ENCODE assay signal across 10 cellular contexts in genomic region chr2:70888389-70888924, GRCh38. TPM values are rescaled to one million over a fixed set of nuclear protein-coding genes. Genes with fewer than 3 reads are reported as not detected.
DNase-seq lines count a peak whose midpoint lies in the region; ATAC-seq and TF ChIP-seq lines count a peak whose summit lies in the region.
"Had no signal": no experiment of that assay in that cellular context is flagged by ENCODE, and none has a peak within 500 bp of the region (broad histone marks: within the 10 kb centered on the region; RNA-seq: fewer than 3 reads in every experiment).

No MANE protein-coding gene starts in this region.

- no peaks in the 10 kb centered on the region for H3K36me3 Mint-ChIP-seq in CD4-positive, CD25-positive, alpha-beta regulatory T cell
- H3K36me3 Mint-ChIP-seq in chondrocyte (ENCODE audit: low read depth) (peaks cover 1% of the 10 kb centered on the region), nephron (ENCODE audit: low read depth) (no peaks in the 10 kb centered on the region)

- H3K4me1 ChIP-seq in CD4-positive, CD25-positive, alpha-beta regulatory T cell (ENCODE audit: control insufficient read depth, insufficient read depth, low read length, poor library complexity, severe bottlenecking) = peaks cover 24% of the 10 kb centered on the region
- H3K4me1 ChIP-seq in HUES48 (ENCODE audit: control insufficient read depth, insufficient read depth, low read length) = peaks cover 17% of the 10 kb centered on the region

- H3K27ac ChIP-seq in CD4-positive, CD25-positive, alpha-beta regulatory T cell (ENCODE audit: insufficient read depth, low read length, poor library complexity, severe bottlenecking) = no peak overlapping the region
- H3K27ac ChIP-seq in HUES48 (ENCODE audit: low read depth, low read length) = no peak overlapping the region

- peaks cover 78% of the 10 kb centered on the region for H3K27me3 Mint-ChIP-seq in CD4-positive, CD25-positive, alpha-beta regulatory T cell
- H3K27me3 Mint-ChIP-seq in chondrocyte (ENCODE audit: low read depth) (peaks cover 75% of the 10 kb centered on the region), nephron (ENCODE audit: low read depth) (peaks cover 100% of the 10 kb centered on the region)

- no peaks in the 10 kb centered on the region for H3K36me3 ChIP-seq in CD4-positive, CD25-positive, alpha-beta regulatory T cell (ENCODE audit: control insufficient read depth, insufficient read depth, low read length)
- no peaks in the 10 kb centered on the region for H3K36me3 ChIP-seq in HUES48 (ENCODE audit: control insufficient read depth, insufficient read depth, low read length)

- peaks cover 7 to 25% (median 14%) of the 10 kb centered on the region in 4 donors for H3K4me1 Mint-ChIP-seq in CD4-positive, CD25-positive, alpha-beta regulatory T cell
- H3K4me1 Mint-ChIP-seq in chondrocyte (ENCODE audit: low read depth) (peaks cover 26% of the 10 kb centered on the region), nephron (peaks cover 35% of the 10 kb centered on the region)

- H3K4me3 Mint-ChIP-seq in CD4-positive, CD25-positive, alpha-beta regulatory T cell = peak overlapping the region; percentile 58 to 72 (median 68)
- H3K4me3 Mint-ChIP-seq in chondrocyte (ENCODE audit: unreplicated experiment) = peak overlapping the region; percentile 74
- H3K4me3 Mint-ChIP-seq in nephron = peak overlapping the region; percentile 72 to 78 (median 78)

- no peak overlapping the region for H3K9ac ChIP-seq in HUES48 (ENCODE audit: low read depth, low read length)

- TF ChIP-seq CTCF in chondrocyte (IDR thresholded peaks at IDR 0.05) = no peak
- TF ChIP-seq CTCF in nephron (IDR thresholded peaks at IDR 0.05; ENCODE audit: unreplicated experiment in 3 of 3) = no peak

- H3K4me3 ChIP-seq in CD4-positive, CD25-positive, alpha-beta regulatory T cell (ENCODE audit: low read depth, low read length) = no peak overlapping the region
- H3K4me3 ChIP-seq in HUES48 (ENCODE audit: low read depth, low read length) = peak overlapping the region; percentile 47

- H3K27ac Mint-ChIP-seq in CD4-positive, CD25-positive, alpha-beta regulatory T cell = no peak overlapping the region
- no peak overlapping the region for H3K27ac Mint-ChIP-seq in chondrocyte (ENCODE audit: unreplicated experiment)
- no peak overlapping the region for H3K27ac Mint-ChIP-seq in nephron

- ATAC-seq in CD4-positive, CD25-positive, alpha-beta regulatory T cell (ENCODE audit: low read depth in 2 of 2) = no peak
- no peak for ATAC-seq in HG03354 (IDR thresholded peaks at IDR 0.05; ENCODE audit: poor library complexity, severe bottlenecking, unreplicated experiment)

- H3K9me3 Mint-ChIP-seq in CD4-positive, CD25-positive, alpha-beta regulatory T cell = peaks cover 0 to 5% (median 0%) of the 10 kb centered on the region in 7 donors
- H3K9me3 Mint-ChIP-seq in chondrocyte (ENCODE audit: low read depth) (peaks cover 2% of the 10 kb centered on the region), nephron (peaks cover 11% of the 10 kb centered on the region)

- peaks cover 50% of the 10 kb centered on the region for H3K27me3 ChIP-seq in CD4-positive, CD25-positive, alpha-beta regulatory T cell (ENCODE audit: control insufficient read depth, insufficient read depth, low read length)
- H3K27me3 ChIP-seq in HUES48 (ENCODE audit: control insufficient read depth, insufficient read depth, low read length) = peaks cover 100% of the 10 kb centered on the region

- DNase-seq in CD4-positive, CD25-positive, alpha-beta regulatory T cell = no peak
- DNase-seq in chondrocyte (ENCODE audit: low spot score) (no peak), NCI-H1048 (lab: John Stamatoyannopoulos, UW) (no peak), GM19240 (ENCODE audit: insufficient read length, low spot score) (no peak)
- no peak for DNase-seq in activated CD4-positive, CD25-positive, alpha-beta regulatory T cell treated with anti-CD3 and anti-CD28 coated beads, Interleukin-2, amount 50 U/mL, for 72 hours

- no peaks in the 10 kb centered on the region for H3K9me3 ChIP-seq in CD4-positive, CD25-positive, alpha-beta regulatory T cell (ENCODE audit: control insufficient read depth in 2 of 2, low read length in 2 of 2)
- no peaks in the 10 kb centered on the region for H3K9me3 ChIP-seq in HUES48 (ENCODE audit: control insufficient read depth, insufficient read depth, low read length)

RNA-seq across cellular contexts. Expression of gene VAX2, which starts 11.9 kb away (rescaled TPM):
- not detected for total RNA-seq in CD4-positive, CD25-positive, alpha-beta regulatory T cell
- not detected for polyA plus RNA-seq in CD4-positive, CD25-positive, alpha-beta regulatory T cell
- total RNA-seq in chondrocyte = 4.5 to 5.1 TPM (median 5.0 TPM) in 3 replicates
- total RNA-seq: kidney epithelial cell had no signal

RNA-seq across cellular contexts. Expression of gene ATP6V1B1, which starts 47.2 kb away (rescaled TPM):
- not detected for total RNA-seq in CD4-positive, CD25-positive, alpha-beta regulatory T cell
- not detected for polyA plus RNA-seq in CD4-positive, CD25-positive, alpha-beta regulatory T cell
- total RNA-seq in chondrocyte = 3.7 to 5.0 TPM (median 3.9 TPM) in 3 replicates
- total RNA-seq: kidney epithelial cell had no signal

RNA-seq across cellular contexts. Expression of gene CD207, which starts 52.8 kb away (rescaled TPM):
- not detected for total RNA-seq in CD4-positive, CD25-positive, alpha-beta regulatory T cell
- polyA plus RNA-seq in CD4-positive, CD25-positive, alpha-beta regulatory T cell = not detected
- total RNA-seq in chondrocyte = not detected in 3 replicates
- total RNA-seq: kidney epithelial cell, LHCN-M2 had no signal
